Comparison of ENCODE assay signal across 1 cellular context in genomic region chr2:16785072-16785638, GRCh38.
TF ChIP-seq lines count a peak whose summit lies in the region.

No MANE protein-coding gene starts in this region.

TF ChIP-seq in WTC11, 78 proteins besides CTCF, POLR2A, EP300 and RAD21 (continued from another document):
- TF ChIP-seq FOXP4 (CRISPR knock-in tag; IDR thresholded peaks at IDR 0.05) = no peak
- no peak for TF ChIP-seq PRDM15 (CRISPR knock-in tag; IDR thresholded peaks at IDR 0.05)
- TF ChIP-seq SP1 (CRISPR knock-in tag; conservative IDR thresholded peaks at IDR 0.05) = no peak
- no peak for TF ChIP-seq OVOL2 (CRISPR knock-in tag; IDR thresholded peaks at IDR 0.05; ENCODE audit: borderline replicate concordance)
TF ChIP-seq in WTC11: peak in this region for 0.
